20 cellular contexts compared by ENCODE assay signal in the genomic region with DNA sequence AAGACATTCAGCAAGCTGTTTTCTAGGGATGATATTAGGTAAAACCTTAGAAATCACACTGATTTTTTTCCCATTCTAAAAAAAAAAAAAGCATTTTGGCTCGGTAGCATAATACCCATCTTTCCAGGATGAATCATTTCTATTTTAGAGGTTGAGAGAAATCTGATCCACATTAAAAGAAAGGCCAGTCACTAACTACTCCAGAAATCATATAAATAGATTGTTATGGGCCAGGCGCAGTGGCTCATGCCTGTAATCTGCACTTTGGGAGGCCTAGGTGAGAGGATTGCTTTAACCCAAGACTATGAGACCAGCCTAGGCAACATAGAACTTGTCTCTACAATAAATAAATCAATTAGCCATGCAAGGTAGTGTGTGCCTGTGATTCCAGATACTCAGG.
DNase-seq lines count a peak whose midpoint lies in the region; ATAC-seq and TF ChIP-seq lines count a peak whose summit lies in the region.
"Had no signal": no experiment of that assay in that cellular context is flagged by ENCODE, and none has a peak within 500 bp of the region (broad histone marks: within the 10 kb centered on the region; RNA-seq: fewer than 3 reads in every experiment).

No MANE protein-coding gene starts in this region.

- no peaks in the 10 kb centered on the region for H3K36me3 ChIP-seq in brain microvascular endothelial cell (replicated peaks)
- H3K36me3 ChIP-seq: colonic mucosa, vagina had no signal

- 0 out of 2 replicates have a peak, but pooled peaks cover 4% of the 10 kb centered on the region for H3K9me3 Mint-ChIP-seq in HFFc6
- H3K9me3 Mint-ChIP-seq: T-cell had no signal

- in situ Hi-C loops in brain microvascular endothelial cell (cut with HindIII; ENCODE audit: low pct_ligation_motif_present, low sequenced_read_pairs), result no loop called here

- H3K27me3 Mint-ChIP-seq in HFFc6 (ENCODE audit: insufficient read depth), result peaks cover 6% of the 10 kb centered on the region

- TF ChIP-seq CTCF in HFFc6 (IDR thresholded peaks at IDR 0.05) (no peak), brain microvascular endothelial cell (IDR thresholded peaks at IDR 0.05; ENCODE audit: low read depth, low read length, missing control alignments) (no peak)

- no peak overlapping the region for H3K4me3 Mint-ChIP-seq in HFFc6
- H3K4me3 Mint-ChIP-seq: naive thymus-derived CD4-positive, alpha-beta T cell; T-cell had no signal

- H3K4me1 Mint-ChIP-seq in HFFc6 (ENCODE audit: low read depth), result peaks cover 16% of the 10 kb centered on the region
- H3K4me1 Mint-ChIP-seq: T-cell had no signal

- H3K4me3 ChIP-seq in brain microvascular endothelial cell (ENCODE audit: low read depth, low read length), result no peak overlapping the region
- H3K4me3 ChIP-seq: colonic mucosa, vagina had no signal

- H3K36me3 Mint-ChIP-seq in HFFc6 (ENCODE audit: low read depth), result no peaks in the 10 kb centered on the region
- H3K36me3 Mint-ChIP-seq: naive thymus-derived CD4-positive, alpha-beta T cell; T-cell had no signal

- H3K27ac ChIP-seq in brain microvascular endothelial cell, result peak overlapping the region; percentile 90
- H3K27ac ChIP-seq: colonic mucosa, HL-60, vagina had no signal

- peak overlapping the region; percentile 91; the same call in 1 of the 2 replicates for H3K27ac Mint-ChIP-seq in HFFc6
- H3K27ac Mint-ChIP-seq: naive thymus-derived CD4-positive, alpha-beta T cell; T-cell had no signal

- ATAC-seq in HG02970 (IDR thresholded peaks at IDR 0.05; ENCODE audit: low FRiP score, unreplicated experiment) (no peak), HG03175 (IDR thresholded peaks at IDR 0.05; ENCODE audit: unreplicated experiment) (no peak)
- ATAC-seq: naive thymus-derived CD4-positive, alpha-beta T cell; T-cell had no signal

- DNase-seq in A172 (ENCODE audit: low spot score), result peak; percentile 53
- DNase-seq in HFFc6, result peak; percentile 41
- DNase-seq in brain microvascular endothelial cell, result peak; percentile 49
- peak; percentile 79 for DNase-seq in iris pigment epithelial cell (ENCODE audit: low read depth)
- DNase-seq in activated naive CD4-positive, alpha-beta T cell (lab: John Stamatoyannopoulos, UW), result no peak
- no peak for DNase-seq in NCI-H446 (lab: John Stamatoyannopoulos, UW)
- DNase-seq: ACHN; activated CD4-positive, alpha-beta T cell treated with anti-CD3 and anti-CD28 coated beads for 4 hours; activated effector memory CD4-positive, alpha-beta T cell treated with Interleukin-2 at 50 U/mL for 16 hours; colonic mucosa; DMS 273 treated with DMSO at 0.1 percent for 48 hours; foreskin fibroblast; naive thymus-derived CD4-positive, alpha-beta T cell; NCI-H2171; stimulated activated CD4-positive, alpha-beta T cell treated with anti-CD3 and anti-CD28 coated beads, Interleukin-12 subunit alpha, Interleukin-12 subunit beta, amount 100 ng/mL, for 4 hours; T-cell had no signal

- H3K27me3 ChIP-seq in brain microvascular endothelial cell (replicated peaks), result no peaks in the 10 kb centered on the region
- H3K27me3 ChIP-seq: colonic mucosa, vagina had no signal

Comparison
In these comparisons a context has a peak if more than half of its experiments do, and no peak if none do; other contexts are left out.
1. DNase-seq: peak in A172 (single experiment), HFFc6 (single experiment), brain microvascular endothelial cell (single experiment) and iris pigment epithelial cell (single experiment); none in activated naive CD4-positive, alpha-beta T cell (0 of 4) and NCI-H446 (0 of 2).